In the genomic region with DNA sequence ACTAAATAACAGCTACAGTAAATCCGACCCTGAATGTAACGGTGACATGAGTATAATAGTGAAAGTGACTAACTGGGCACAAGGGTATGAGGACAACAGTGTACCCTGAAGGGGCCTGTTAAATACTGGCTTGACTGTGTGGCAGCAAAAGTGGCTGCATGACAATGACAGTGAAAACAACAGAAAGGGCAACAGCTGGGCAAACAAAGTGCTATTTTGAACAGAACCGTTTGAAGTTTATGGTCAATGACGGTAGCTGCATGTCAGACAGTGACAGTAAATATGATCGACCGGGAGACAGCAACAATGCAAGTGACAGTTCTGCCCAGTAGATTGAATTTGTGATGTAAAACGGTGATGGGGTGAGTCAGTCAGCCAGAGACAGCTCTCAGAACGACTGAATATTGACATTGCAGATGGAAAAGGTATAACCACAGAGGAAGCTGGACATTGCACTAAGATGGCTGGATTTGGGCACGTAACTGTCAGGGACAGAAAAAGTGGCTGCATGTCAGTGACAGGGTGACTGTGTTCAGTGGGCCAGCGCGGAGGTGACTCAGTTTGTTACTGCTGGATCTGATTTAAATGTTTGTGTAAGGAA, we compare ENCODE assay signal across 10 cellular contexts. TPM values are rescaled to one million over a fixed set of nuclear protein-coding genes. Genes with fewer than 3 reads are reported as not detected.
A peak's percentile ranks its signal among the peaks of the same experiment; 100 is the strongest.
DNase-seq lines count a peak whose midpoint lies in the region; ATAC-seq and TF ChIP-seq lines count a peak whose summit lies in the region.
"Had no signal": no experiment of that assay in that cellular context is flagged by ENCODE, and none has a peak within 500 bp of the region (broad histone marks: within the 10 kb centered on the region; RNA-seq: fewer than 3 reads in every experiment).

No MANE protein-coding gene starts in this region.

- no peak overlapping the region for H2BK120ac ChIP-seq in mesenchymal stem cell (ENCODE audit: low read depth, low read length)

- peak overlapping the region; percentile 15 for H2BK5ac ChIP-seq in mesenchymal stem cell (ENCODE audit: low read depth, low read length, poor library complexity, severe bottlenecking)

- H2BK12ac ChIP-seq in mesenchymal stem cell (ENCODE audit: low read length in 2 of 2), result peak overlapping the region; percentile 87 to 88

- peak overlapping the region; percentile 48 for H4K91ac ChIP-seq in mesenchymal stem cell (ENCODE audit: low read length)

- H3K9me3 ChIP-seq in CD4-positive, CD25-positive, alpha-beta regulatory T cell (ENCODE audit: control insufficient read depth in 2 of 2, low read length in 2 of 2), result no peaks in the 10 kb centered on the region
- H3K9me3 ChIP-seq in HUES64 (ENCODE audit: insufficient read depth, low read depth, low read length) (no peaks in the 10 kb centered on the region), mesenchymal stem cell (ENCODE audit: control insufficient read depth, low read length) (no peaks in the 10 kb centered on the region)

- peak overlapping the region; percentile 67 to 85 for H3K4ac ChIP-seq in mesenchymal stem cell (ENCODE audit: low read depth in 1 of 2, low read length in 2 of 2)

- peaks cover 22 to 38% (median 29%) of the 10 kb centered on the region in 4 donors for H3K4me1 Mint-ChIP-seq in CD4-positive, CD25-positive, alpha-beta regulatory T cell
- H3K4me1 Mint-ChIP-seq in WTC11, result peaks cover 36% of the 10 kb centered on the region

- peaks cover 11% of the 10 kb centered on the region for H3K79me1 ChIP-seq in mesenchymal stem cell (replicated peaks; ENCODE audit: low read length, poor library complexity, severe bottlenecking)

- peak overlapping the region; percentile 4 for H2AK5ac ChIP-seq in mesenchymal stem cell (ENCODE audit: low read length, severe bottlenecking)

- POLR2A ChIA-PET in WTC11 (lab: Charles Lee), result no interaction called here

- H3K18ac ChIP-seq in mesenchymal stem cell (ENCODE audit: low read depth in 1 of 2, low read length in 2 of 2), result peak overlapping the region; percentile 6 to 31

- peak overlapping the region; percentile 76 for H4K8ac ChIP-seq in mesenchymal stem cell (ENCODE audit: low read length)

- DNase-seq in CD4-positive, CD25-positive, alpha-beta regulatory T cell, result no peak
- no peak for DNase-seq in WTC11 (ENCODE audit: low spot score)
- no peak for DNase-seq in mesenchymal stem cell
- no peak for DNase-seq in foreskin melanocyte
- DNase-seq in RPMI8226, result no peak
- no peak for DNase-seq in effector CD8-positive, alpha-beta T cell (lab: John Stamatoyannopoulos, UW)
- DNase-seq in iPS-NIHi11 (ENCODE audit: low spot score), result no peak
- DNase-seq: stimulated activated naive CD4-positive, alpha-beta T cell had no signal

- H3K23ac ChIP-seq in mesenchymal stem cell (ENCODE audit: low read length in 2 of 2), result no peak overlapping the region

- peak overlapping the region; percentile 83 for H2BK15ac ChIP-seq in mesenchymal stem cell (ENCODE audit: low read depth, poor library complexity, severe bottlenecking)

- ATAC-seq in CD4-positive, CD25-positive, alpha-beta regulatory T cell (ENCODE audit: low read depth in 2 of 2), result no peak
- ATAC-seq in WTC11, result no peak

- no peaks in the 10 kb centered on the region for H3K36me3 ChIP-seq in CD4-positive, CD25-positive, alpha-beta regulatory T cell (ENCODE audit: control insufficient read depth, insufficient read depth, low read length)
- no peaks in the 10 kb centered on the region for H3K36me3 ChIP-seq in HUES64 (ENCODE audit: insufficient read depth, low read length)
- H3K36me3 ChIP-seq in mesenchymal stem cell (ENCODE audit: control insufficient read depth in 1 of 2, insufficient read depth in 2 of 2, low read depth in 1 of 2, low read length in 2 of 2), result no peaks in the 10 kb centered on the region

- peak overlapping the region; percentile 76 to 96 (median 84) for H3K4me3 Mint-ChIP-seq in CD4-positive, CD25-positive, alpha-beta regulatory T cell
- H3K4me3 Mint-ChIP-seq in WTC11, result peak overlapping the region; percentile 36

- H3K27ac ChIP-seq in CD4-positive, CD25-positive, alpha-beta regulatory T cell (ENCODE audit: insufficient read depth, low read length, poor library complexity, severe bottlenecking), result no peak overlapping the region
- H3K27ac ChIP-seq in HUES64 (ENCODE audit: low read depth, low read length) (peak overlapping the region; percentile 7; the same call in 1 of the 2 replicates), mesenchymal stem cell (ENCODE audit: low read length, poor library complexity, severe bottlenecking) (no peak overlapping the region)

- H3K27me3 Mint-ChIP-seq in CD4-positive, CD25-positive, alpha-beta regulatory T cell, result peaks cover 20% of the 10 kb centered on the region
- no peaks in the 10 kb centered on the region for H3K27me3 Mint-ChIP-seq in WTC11 (ENCODE audit: low read depth)

- peak overlapping the region in 2 of 3 donors; percentile 64 to 78 for H3K27ac Mint-ChIP-seq in CD4-positive, CD25-positive, alpha-beta regulatory T cell
- peak overlapping the region; percentile 89 for H3K27ac Mint-ChIP-seq in WTC11

- no peak overlapping the region for H3K4me2 ChIP-seq in mesenchymal stem cell (ENCODE audit: low read length, poor library complexity, severe bottlenecking)

- H3K4me3 ChIP-seq in CD4-positive, CD25-positive, alpha-beta regulatory T cell (ENCODE audit: low read depth, low read length), result no peak overlapping the region
- H3K4me3 ChIP-seq in HUES64 (ENCODE audit: low read length) (no peak overlapping the region), mesenchymal stem cell (ENCODE audit: insufficient read depth in 1 of 2, low read depth in 1 of 2, low read length in 2 of 2) (no peak overlapping the region)

- CTCF ChIA-PET in WTC11 (lab: Charles Lee), result no interaction called here

- H3K9ac ChIP-seq in HUES64 (ENCODE audit: low read depth, low read length) (no peak overlapping the region), mesenchymal stem cell (ENCODE audit: low read length) (no peak overlapping the region)
- H3K9ac ChIP-seq: parathyroid adenoma had no signal

- H2AFZ ChIP-seq in mesenchymal stem cell (ENCODE audit: low read depth, low read length), result no peak overlapping the region

- peaks cover 0 to 2% (median 0%) of the 10 kb centered on the region in 7 donors for H3K9me3 Mint-ChIP-seq in CD4-positive, CD25-positive, alpha-beta regulatory T cell
- H3K9me3 Mint-ChIP-seq in WTC11, result no peaks in the 10 kb centered on the region

- H3K36me3 Mint-ChIP-seq in CD4-positive, CD25-positive, alpha-beta regulatory T cell, result peaks cover 4% of the 10 kb centered on the region
- no peaks in the 10 kb centered on the region for H3K36me3 Mint-ChIP-seq in WTC11

- H3K4me1 ChIP-seq in CD4-positive, CD25-positive, alpha-beta regulatory T cell (ENCODE audit: control insufficient read depth, insufficient read depth, low read length, poor library complexity, severe bottlenecking), result peaks cover 20% of the 10 kb centered on the region
- H3K4me1 ChIP-seq in HUES64 (ENCODE audit: insufficient read depth, low read length) (peaks cover 13% of the 10 kb centered on the region), mesenchymal stem cell (ENCODE audit: control insufficient read depth, insufficient read depth, low read depth, low read length) (peaks cover 8% of the 10 kb centered on the region)

- peaks cover 3% of the 10 kb centered on the region for H3K27me3 ChIP-seq in CD4-positive, CD25-positive, alpha-beta regulatory T cell (ENCODE audit: control insufficient read depth, insufficient read depth, low read length)
- H3K27me3 ChIP-seq in HUES64 (ENCODE audit: insufficient read depth, low read length) (no peaks in the 10 kb centered on the region), mesenchymal stem cell (ENCODE audit: control insufficient read depth in 1 of 2, insufficient read depth in 1 of 2, low read length in 2 of 2) (no peaks in the 10 kb centered on the region)

- no peak overlapping the region for H3K14ac ChIP-seq in mesenchymal stem cell (ENCODE audit: low read length in 2 of 2)

- WGBS in HUES64, result 71% methylated on average over 11 of the region's 11 CpGs
- 90% methylated on average over 11 of the region's 11 CpGs for WGBS in mesenchymal stem cell

- TF ChIP-seq CTCF in WTC11 (IDR thresholded peaks at IDR 0.05), result no peak

TF ChIP-seq in WTC11, 78 proteins besides CTCF, POLR2A, EP300 and RAD21:
- TF ChIP-seq IRF1 (CRISPR knock-in tag; IDR thresholded peaks at IDR 0.05), result no peak
- no peak for TF ChIP-seq ZNF416 (CRISPR knock-in tag; IDR thresholded peaks at IDR 0.05)

RNA-seq across cellular contexts. Expression of gene ZBTB40, which starts 1.1 kb away (rescaled TPM):
- 45.4 TPM for total RNA-seq in CD4-positive, CD25-positive, alpha-beta regulatory T cell
- 1 to 10 TPM; 2.9 to 4.3 (median 3.7) TPM for polyA plus RNA-seq in CD4-positive, CD25-positive, alpha-beta regulatory T cell
- 9.1 TPM for polyA plus RNA-seq in HUES64 (2013, experiment 1 of 2)
- polyA plus RNA-seq in HUES64 (2013, experiment 2 of 2), result 5.6 TPM
- total RNA-seq in WTC11 (2021), result 11.5 to 12.0 TPM (median 11.5 TPM) in 3 replicates
- polyA plus RNA-seq in mesenchymal stem cell (2013, experiment 1 of 2), result 8.0 TPM
- polyA plus RNA-seq in mesenchymal stem cell (2013, experiment 2 of 2), result 7.1 TPM
